14 cellular contexts compared by ENCODE assay signal in genomic region chr1:233675893-233676292, GRCh38.
DNase-seq lines count a peak whose midpoint lies in the region; ATAC-seq lines count a peak whose summit lies in the region.
"Had no signal": no experiment of that assay in that cellular context is flagged by ENCODE, and none has a peak within 500 bp of the region (broad histone marks: within the 10 kb centered on the region; RNA-seq: fewer than 3 reads in every experiment).

No MANE protein-coding gene starts in this region.

- no peaks in the 10 kb centered on the region for H3K36me3 Mint-ChIP-seq in activated CD8-positive, alpha-beta T cell treated with anti-CD3 and anti-CD28 coated beads, Interleukin-2, amount 10 ng/mL, durations not matched to agents 7 days and 5 days (ENCODE audit: low read depth)

- H3K9me3 Mint-ChIP-seq in activated CD8-positive, alpha-beta T cell treated with anti-CD3 and anti-CD28 coated beads, Interleukin-2, amount 10 ng/mL, durations not matched to agents 7 days and 5 days (ENCODE audit: insufficient read depth), result no peaks in the 10 kb centered on the region
- H3K9me3 Mint-ChIP-seq: T-helper 2 cell treated with Interferon-gamma antibody and Interleukin-4, amounts not matched to agents 5 μg/mL and 100 μg/mL, for 36 hours had no signal

- DNase-seq in NCI-H510A (lab: John Stamatoyannopoulos, UW) (no peak), islet precursor cell (no peak)
- DNase-seq in activated naive CD4-positive, alpha-beta T cell treated with anti-CD3 and anti-CD28 coated beads, Interleukin-2, amount 50 U/mL, for 16 hours, result no peak
- DNase-seq in activated CD8-positive, alpha-beta T cell treated with anti-CD3 and anti-CD28 coated beads, Interleukin-2, amount 10 ng/mL, durations not matched to agents 7 days and 5 days, result no peak
- DNase-seq: C1 segment of cervical spinal cord, Karpas-422, left colon, occipital lobe, trophoblast cell had no signal

- no peaks in the 10 kb centered on the region for H3K4me1 Mint-ChIP-seq in activated CD8-positive, alpha-beta T cell treated with anti-CD3 and anti-CD28 coated beads, Interleukin-2, amount 10 ng/mL, durations not matched to agents 7 days and 5 days (ENCODE audit: low read depth)

- H3K27me3 Mint-ChIP-seq in activated CD8-positive, alpha-beta T cell treated with anti-CD3 and anti-CD28 coated beads, Interleukin-2, amount 10 ng/mL, durations not matched to agents 7 days and 5 days (ENCODE audit: low read depth), result no peaks in the 10 kb centered on the region

- POLR2A ChIA-PET in activated CD8-positive, alpha-beta T cell treated with anti-CD3 and anti-CD28 coated beads, Interleukin-2, amount 10 ng/mL, durations not matched to agents 7 days and 5 days (lab: Charles Lee), result interaction anchor here (0.6 kb wide), 1 partner anchor 336 kb away, joined by 3 read pairs; no protein-coding TSS in a partner anchor

- no peak overlapping the region for H3K4me3 Mint-ChIP-seq in activated CD8-positive, alpha-beta T cell treated with anti-CD3 and anti-CD28 coated beads, Interleukin-2, amount 10 ng/mL, durations not matched to agents 7 days and 5 days
- H3K4me3 Mint-ChIP-seq: T-helper 2 cell treated with Interferon-gamma antibody and Interleukin-4, amounts not matched to agents 5 μg/mL and 100 μg/mL, for 36 hours had no signal

- ATAC-seq in GM18498 (IDR thresholded peaks at IDR 0.05; ENCODE audit: unreplicated experiment) (peak; percentile 54), GM19463 (IDR thresholded peaks at IDR 0.05; ENCODE audit: unreplicated experiment) (peak; percentile 74), HG02884 (IDR thresholded peaks at IDR 0.05; ENCODE audit: unreplicated experiment) (peak; percentile 82), HG03571 (IDR thresholded peaks at IDR 0.05; ENCODE audit: unreplicated experiment) (peak; percentile 93)
- no peak for ATAC-seq in activated CD8-positive, alpha-beta T cell treated with anti-CD3 and anti-CD28 coated beads, Interleukin-2, amount 10 ng/mL, durations not matched to agents 7 days and 5 days
- ATAC-seq: left colon had no signal

- CTCF ChIA-PET in activated CD8-positive, alpha-beta T cell treated with anti-CD3 and anti-CD28 coated beads, Interleukin-2, amount 10 ng/mL, durations not matched to agents 7 days and 5 days (lab: Charles Lee), result no interaction called here

- no peak overlapping the region for H3K27ac Mint-ChIP-seq in activated CD8-positive, alpha-beta T cell treated with anti-CD3 and anti-CD28 coated beads, Interleukin-2, amount 10 ng/mL, durations not matched to agents 7 days and 5 days
- H3K27ac Mint-ChIP-seq: T-helper 2 cell treated with Interferon-gamma antibody and Interleukin-4, amounts not matched to agents 5 μg/mL and 100 μg/mL, for 36 hours had no signal
